8 cellular contexts compared by ENCODE assay signal in genomic region chr17:57747221-57748017, GRCh38. TPM values are rescaled to one million over a fixed set of nuclear protein-coding genes. Genes with fewer than 3 reads are reported as not detected.
DNase-seq lines count a peak whose midpoint lies in the region; ATAC-seq and TF ChIP-seq lines count a peak whose summit lies in the region.

No MANE protein-coding gene starts in this region.

- no peaks in the 10 kb centered on the region for H3K9me3 Mint-ChIP-seq in activated T-helper 17 cell treated with anti-CD3 and anti-CD28 coated beads, Interleukin-2, amount 50 U/mL, for 72 hours

- intact Hi-C loops in posterior cingulate gyrus (cut with DNase I) = loop anchor here (1.0 to 10.0 kb wide), 3 partner anchors 150 to 616 kb away; no protein-coding TSS in a partner anchor

- H3K4me3 ChIP-seq in Jurkat, Clone E6-1 (ENCODE audit: low read length) = no peak overlapping the region
- no peak overlapping the region for H3K4me3 ChIP-seq in OCI-LY1 (ENCODE audit: low read depth, low read length, poor library complexity, severe bottlenecking)

- no peaks in the 10 kb centered on the region for H3K79me2 ChIP-seq in OCI-LY1 (ENCODE audit: insufficient read depth, low read length)

- DNase-seq in DMS53 treated with DMSO at 0.1 percent for 48 hours (lab: John Stamatoyannopoulos, UW; ENCODE audit: unreplicated experiment) (peak; percentile 50), germinal center (ENCODE audit: low spot score) (peak; percentile 65), posterior cingulate gyrus (peak in 7 of 10 donors; percentile 35 to 91 (median 52)), cortex of kidney (lab: John Stamatoyannopoulos, UW) (no peak)
- peak; percentile 82 for DNase-seq in Jurkat, Clone E6-1 (ENCODE audit: low read depth, low spot score)

- H3K27ac ChIP-seq in OCI-LY1 (ENCODE audit: low read depth, low read length, poor library complexity, severe bottlenecking) = no peak overlapping the region

- no peak overlapping the region for H3K4me2 ChIP-seq in OCI-LY1 (ENCODE audit: low read length)

- H3K4me1 Mint-ChIP-seq in activated T-helper 17 cell treated with anti-CD3 and anti-CD28 coated beads, Interleukin-2, amount 50 U/mL, for 72 hours = no peaks in the 10 kb centered on the region

- H3K4me3 Mint-ChIP-seq in activated T-helper 17 cell treated with anti-CD3 and anti-CD28 coated beads, Interleukin-2, amount 50 U/mL, for 72 hours = no peak overlapping the region

- H3K9me3 ChIP-seq in OCI-LY1 (ENCODE audit: low read length) = no peaks in the 10 kb centered on the region

- no peaks in the 10 kb centered on the region for H4K20me1 ChIP-seq in OCI-LY1 (ENCODE audit: insufficient read depth, low read length)

- TF ChIP-seq CTCF in OCI-LY1 (IDR thresholded peaks at IDR 0.05; ENCODE audit: low read length) = peak; percentile 94

- no peaks in the 10 kb centered on the region for H3F3A ChIP-seq in OCI-LY1 (ENCODE audit: insufficient read depth, low read length)

- no peaks in the 10 kb centered on the region for H3K36me3 ChIP-seq in OCI-LY1 (ENCODE audit: insufficient read depth, low read length)

- H3K27me3 ChIP-seq in OCI-LY1 (ENCODE audit: insufficient read depth, low read length) = no peaks in the 10 kb centered on the region; the same call in 1 of the 2 replicates

- peak; percentile 56 for ATAC-seq in activated T-helper 17 cell treated with anti-CD3 and anti-CD28 coated beads, Interleukin-2, amount 50 U/mL, for 72 hours (replicated peaks)
- no peak for ATAC-seq in HG03196 (IDR thresholded peaks at IDR 0.05; ENCODE audit: unreplicated experiment)

- no peaks in the 10 kb centered on the region for H3K36me3 Mint-ChIP-seq in activated T-helper 17 cell treated with anti-CD3 and anti-CD28 coated beads, Interleukin-2, amount 50 U/mL, for 72 hours (ENCODE audit: low read depth)

- no peak overlapping the region for H2AFZ ChIP-seq in OCI-LY1 (ENCODE audit: low read length)

- no peaks in the 10 kb centered on the region for H3K27me3 Mint-ChIP-seq in activated T-helper 17 cell treated with anti-CD3 and anti-CD28 coated beads, Interleukin-2, amount 50 U/mL, for 72 hours

- H3K9ac ChIP-seq in OCI-LY1 (ENCODE audit: low read length) = no peak overlapping the region

- H3K9me2 ChIP-seq in OCI-LY1 (ENCODE audit: low read depth, low read length) = no peaks in the 10 kb centered on the region

- H3K27ac Mint-ChIP-seq in activated T-helper 17 cell treated with anti-CD3 and anti-CD28 coated beads, Interleukin-2, amount 50 U/mL, for 72 hours = no peak overlapping the region

- peaks cover 6% of the 10 kb centered on the region for H3K4me1 ChIP-seq in OCI-LY1 (ENCODE audit: insufficient read depth, low read length, severe bottlenecking)

RNA-seq across cellular contexts. Expression of gene CCDC182, which starts 2.3 kb away (rescaled TPM):
- not detected for polyA plus RNA-seq in Jurkat, Clone E6-1 (2012; ENCODE audit: insufficient read depth, insufficient read length)
- not detected for total RNA-seq in activated T-helper 17 cell treated with anti-CD3 and anti-CD28 coated beads, Interleukin-2, amount 50 U/mL, for 72 hours
